9 cellular contexts compared by ENCODE assay signal in the genomic region with DNA sequence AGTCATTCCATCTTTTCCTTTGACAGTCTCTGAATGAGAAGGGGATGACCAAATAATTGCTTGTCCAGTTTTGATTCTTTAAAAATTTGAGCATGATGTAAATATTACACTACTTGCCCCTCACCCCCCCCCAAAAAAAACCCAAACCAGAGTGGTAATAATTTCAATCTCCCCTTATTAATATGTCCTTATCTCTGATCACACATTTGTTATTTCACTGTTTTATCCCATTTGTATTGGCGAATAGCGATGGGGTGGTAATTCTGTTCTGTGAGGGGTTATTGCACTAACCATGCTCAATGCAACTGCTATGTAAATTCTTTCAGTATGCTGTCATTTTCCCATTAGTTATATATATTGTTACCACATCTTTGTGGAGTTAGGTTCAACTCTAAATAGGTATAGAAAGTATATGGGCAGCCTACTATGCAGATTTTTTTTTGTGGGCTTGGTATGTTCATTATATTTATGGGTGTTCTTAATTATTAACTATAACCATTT. TPM values are rescaled to one million over a fixed set of nuclear protein-coding genes. Genes with fewer than 3 reads are reported as not detected.
A peak's percentile ranks its signal among the peaks of the same experiment; 100 is the strongest.
DNase-seq lines count a peak whose midpoint lies in the region; ATAC-seq, FAIRE-seq and TF ChIP-seq lines count a peak whose summit lies in the region.
"Had no signal": no experiment of that assay in that cellular context is flagged by ENCODE, and none has a peak within 500 bp of the region (broad histone marks: within the 10 kb centered on the region; RNA-seq: fewer than 3 reads in every experiment).

No MANE protein-coding gene starts in this region.

- POLR2A ChIA-PET in activated CD4-positive, alpha-beta T cell treated with anti-CD3 and anti-CD28 coated beads, Interleukin-2, amount 10 ng/mL, durations not matched to agents 7 days and 5 days (lab: Charles Lee) = interaction anchor here (0.7 kb wide), 1 partner anchor 365 kb away, joined by 4 read pairs; no protein-coding TSS in a partner anchor

- ATAC-seq in activated naive CD8-positive, alpha-beta T cell treated with anti-CD3 and anti-CD28 coated beads, Interleukin-2, amount 50 U/mL, for 24 hours = no peak
- ATAC-seq in HG02885 (IDR thresholded peaks at IDR 0.05; ENCODE audit: poor library complexity, unreplicated experiment) = no peak
- no peak for ATAC-seq in GM19351 (IDR thresholded peaks at IDR 0.05; ENCODE audit: unreplicated experiment)

- 10 to 18% methylated on average over 2 of the region's 2 CpGs for WGBS in testis, 2 donors

- H3K36me3 ChIP-seq in keratinocyte (ENCODE audit: control insufficient read depth in 2 of 2, extremely low read depth in 1 of 2, insufficient read depth in 2 of 2, low read length in 2 of 2) (peaks cover 0 to 1% of the 10 kb centered on the region in 2 experiments), testis (ENCODE audit: low read depth, missing control alignments) (no peaks in the 10 kb centered on the region)

- H3K9me3 Mint-ChIP-seq in activated CD4-positive, alpha-beta T cell treated with anti-CD3 and anti-CD28 coated beads, Interleukin-2, amount 10 ng/mL, durations not matched to agents 7 days and 5 days = no peaks in the 10 kb centered on the region
- no peaks in the 10 kb centered on the region for H3K9me3 Mint-ChIP-seq in activated naive CD8-positive, alpha-beta T cell treated with anti-CD3 and anti-CD28 coated beads, Interleukin-2, amount 50 U/mL, for 24 hours

- peak overlapping the region; percentile 87 for H3K4me3 Mint-ChIP-seq in activated CD4-positive, alpha-beta T cell treated with anti-CD3 and anti-CD28 coated beads, Interleukin-2, amount 10 ng/mL, durations not matched to agents 7 days and 5 days
- peak overlapping the region; percentile 85 for H3K4me3 Mint-ChIP-seq in activated naive CD8-positive, alpha-beta T cell treated with anti-CD3 and anti-CD28 coated beads, Interleukin-2, amount 50 U/mL, for 24 hours

- no peak for TF ChIP-seq POLR2A in testis (IDR thresholded peaks at IDR 0.05)

- H3K4me1 ChIP-seq in keratinocyte (ENCODE audit: control insufficient read depth, extremely low read depth, insufficient read depth, low read length) (peaks cover 15% of the 10 kb centered on the region), testis (peaks cover 25% of the 10 kb centered on the region)

- DNase-seq in activated CD4-positive, alpha-beta T cell treated with anti-CD3 and anti-CD28 coated beads, Interleukin-2, amount 10 ng/mL, durations not matched to agents 7 days and 5 days = no peak
- DNase-seq in activated CD4-positive, alpha-beta T cell treated with anti-CD3 and anti-CD28 coated beads for 4 hours = no peak
- no peak for DNase-seq in activated naive CD8-positive, alpha-beta T cell treated with anti-CD3 and anti-CD28 coated beads, Interleukin-2, amount 50 U/mL, for 24 hours
- no peak for DNase-seq in keratinocyte (ENCODE audit: low read depth, low spot score)
- DNase-seq in testis = no peak
- DNase-seq in NCI-H187 treated with DMSO at 0.1 percent for 48 hours (lab: John Stamatoyannopoulos, UW) = no peak
- DNase-seq: NCI-H1694 treated with DMSO at 0.1 percent for 48 hours had no signal

- H3K9me1 ChIP-seq in keratinocyte (ENCODE audit: control insufficient read depth, extremely low read depth, insufficient read depth, low read length) = no peaks in the 10 kb centered on the region

- peak overlapping the region; percentile 9 for H3K27ac Mint-ChIP-seq in activated CD4-positive, alpha-beta T cell treated with anti-CD3 and anti-CD28 coated beads, Interleukin-2, amount 10 ng/mL, durations not matched to agents 7 days and 5 days
- peak overlapping the region; percentile 85 for H3K27ac Mint-ChIP-seq in activated naive CD8-positive, alpha-beta T cell treated with anti-CD3 and anti-CD28 coated beads, Interleukin-2, amount 50 U/mL, for 24 hours

- H3K4me3 ChIP-seq in keratinocyte (ENCODE audit: control insufficient read depth in 2 of 3, extremely low read depth in 1 of 3, insufficient read depth in 2 of 3, low read depth in 1 of 3, low read length in 3 of 3) = peak overlapping the region; percentile 80 to 94 (median 87)
- peak overlapping the region; percentile 91 to 98 for H3K4me3 ChIP-seq in testis

- no peaks in the 10 kb centered on the region for H3K27me3 ChIP-seq in keratinocyte (ENCODE audit: control insufficient read depth, extremely low read depth, insufficient read depth, low read length)
- H3K27me3 ChIP-seq in testis = no peaks in the 10 kb centered on the region

- H3K4me2 ChIP-seq in keratinocyte (ENCODE audit: control insufficient read depth, extremely low read depth, insufficient read depth, low read depth, low read length) = peak overlapping the region; percentile 95

- H4K20me1 ChIP-seq in keratinocyte (ENCODE audit: control insufficient read depth, extremely low read depth, insufficient read depth, low read length) = peaks cover 2% of the 10 kb centered on the region

- H3K4me1 Mint-ChIP-seq in activated CD4-positive, alpha-beta T cell treated with anti-CD3 and anti-CD28 coated beads, Interleukin-2, amount 10 ng/mL, durations not matched to agents 7 days and 5 days = peaks cover 17% of the 10 kb centered on the region
- H3K4me1 Mint-ChIP-seq in activated naive CD8-positive, alpha-beta T cell treated with anti-CD3 and anti-CD28 coated beads, Interleukin-2, amount 50 U/mL, for 24 hours = peaks cover 19% of the 10 kb centered on the region

- intact Hi-C loops in testis (cut with DNase I; ENCODE audit: low total_unique reads) = no loop called here

- dilution Hi-C loops in keratinocyte (cut with MboI; ENCODE audit: extremely low pct_ligation_motif_present, low sequenced_read_pairs) = no loop called here

- peak overlapping the region; percentile 88 for H3K9ac ChIP-seq in keratinocyte (ENCODE audit: control insufficient read depth, extremely low read depth, insufficient read depth, low read length)

- H3K79me2 ChIP-seq in keratinocyte (ENCODE audit: control insufficient read depth, insufficient read depth, low read length) = peaks cover 54% of the 10 kb centered on the region

- H3K27me3 Mint-ChIP-seq in activated CD4-positive, alpha-beta T cell treated with anti-CD3 and anti-CD28 coated beads, Interleukin-2, amount 10 ng/mL, durations not matched to agents 7 days and 5 days = peaks cover 38% of the 10 kb centered on the region
- peaks cover 15% of the 10 kb centered on the region for H3K27me3 Mint-ChIP-seq in activated naive CD8-positive, alpha-beta T cell treated with anti-CD3 and anti-CD28 coated beads, Interleukin-2, amount 50 U/mL, for 24 hours

- peaks cover 2% of the 10 kb centered on the region for H3K36me3 Mint-ChIP-seq in activated CD4-positive, alpha-beta T cell treated with anti-CD3 and anti-CD28 coated beads, Interleukin-2, amount 10 ng/mL, durations not matched to agents 7 days and 5 days (ENCODE audit: low read depth)
- H3K36me3 Mint-ChIP-seq in activated naive CD8-positive, alpha-beta T cell treated with anti-CD3 and anti-CD28 coated beads, Interleukin-2, amount 50 U/mL, for 24 hours (ENCODE audit: low read depth) = peaks cover 3% of the 10 kb centered on the region

- CTCF ChIA-PET in activated CD4-positive, alpha-beta T cell treated with anti-CD3 and anti-CD28 coated beads, Interleukin-2, amount 10 ng/mL, durations not matched to agents 7 days and 5 days (lab: Charles Lee) = no interaction called here

- FAIRE-seq in keratinocyte (lab: Jason Lieb, UNC) = no peak

- no peaks in the 10 kb centered on the region for H3K9me3 ChIP-seq in keratinocyte (ENCODE audit: control insufficient read depth, low read depth, low read length)
- no peaks in the 10 kb centered on the region for H3K9me3 ChIP-seq in testis

- no peak for TF ChIP-seq CTCF in keratinocyte (optimal IDR thresholded peaks at IDR 0.05 in 1 of 3, IDR thresholded peaks at IDR 0.05 in 1 of 3, conservative IDR thresholded peaks at IDR 0.05 in 1 of 3; ENCODE audit: extremely low read depth in 1 of 3, insufficient read depth in 2 of 3, low read length in 3 of 3)
- no peak for TF ChIP-seq CTCF in testis (IDR thresholded peaks at IDR 0.05)

- H3K27ac ChIP-seq in keratinocyte (ENCODE audit: control insufficient read depth, insufficient read depth, low read length) (peak overlapping the region; percentile 76), testis (peak overlapping the region; percentile 94 to 99)

- peak overlapping the region; percentile 56 for H2AFZ ChIP-seq in keratinocyte (ENCODE audit: control insufficient read depth, low read length)

RNA-seq across cellular contexts. Expression of gene RIMKLB, which starts 1.1 kb away (rescaled TPM):
- 1 to 10 TPM; 4.7 TPM for total RNA-seq in activated CD4-positive, alpha-beta T cell treated with anti-CD3 and anti-CD28 coated beads, Interleukin-2, amount 10 ng/mL, durations not matched to agents 7 days and 5 days
- 25.4 to 51.1 TPM (median 31.6 TPM) in 3 replicates for polyA plus RNA-seq in keratinocyte
- polyA plus RNA-seq in keratinocyte (2011; ENCODE audit: low read depth) = 45.1 TPM
- 14.5 and 19.7 TPM in 2 replicates for polyA plus RNA-seq in keratinocyte (2011; cell fraction: cytosol; rRNA removed)
- 82.2 and 118 TPM in 2 replicates for polyA plus RNA-seq in keratinocyte (2011; cell fraction: nucleus; rRNA removed)
- polyA plus RNA-seq in keratinocyte (2012; ENCODE audit: low replicate concordance) = 28.7 and 46.4 TPM in 2 replicates
- polyA minus RNA-seq in keratinocyte = 13.8 to 72.8 TPM (median 32.7 TPM) in 3 replicates
- 17.1 TPM for polyA minus RNA-seq in keratinocyte (2011; cell fraction: cytosol; rRNA and poly(A)+ RNA removed)
- 45.5 and 93.3 TPM in 2 replicates for polyA minus RNA-seq in keratinocyte (2011; cell fraction: nucleus; rRNA and poly(A)+ RNA removed)
- 100 to 1,000 TPM; 123 to 141 TPM for total RNA-seq in testis
- 101 TPM for polyA plus RNA-seq in testis (ENCODE audit: insufficient read depth, low read depth, low replicate concordance)

RNA-seq across cellular contexts. Expression of gene MFAP5, which starts 36.3 kb away (rescaled TPM):
- not detected for total RNA-seq in activated CD4-positive, alpha-beta T cell treated with anti-CD3 and anti-CD28 coated beads, Interleukin-2, amount 10 ng/mL, durations not matched to agents 7 days and 5 days
- polyA plus RNA-seq in keratinocyte = 295 to 394 TPM (median 317 TPM) in 3 replicates
- polyA plus RNA-seq in keratinocyte (2011; ENCODE audit: low read depth) = 33.5 TPM
- polyA plus RNA-seq in keratinocyte (2011; cell fraction: cytosol; rRNA removed) = 174 and 334 TPM in 2 replicates
- polyA plus RNA-seq in keratinocyte (2011; cell fraction: nucleus; rRNA removed) = 541 and 570 TPM in 2 replicates
- polyA plus RNA-seq in keratinocyte (2012; ENCODE audit: low replicate concordance) = 84.4 and 142 TPM in 2 replicates
- 158 to 254 TPM (median 197 TPM) in 3 replicates for polyA minus RNA-seq in keratinocyte
- polyA minus RNA-seq in keratinocyte (2011; cell fraction: cytosol; rRNA and poly(A)+ RNA removed) = 115 TPM
- polyA minus RNA-seq in keratinocyte (2011; cell fraction: nucleus; rRNA and poly(A)+ RNA removed) = 126 and 277 TPM in 2 replicates
- total RNA-seq in testis = 1 to 10 TPM; 3.8 to 5.9 TPM
- polyA plus RNA-seq in testis (ENCODE audit: insufficient read depth, low read depth, low replicate concordance) = 41.1 TPM

Comparison
In these comparisons a context has a peak if more than half of its experiments do, and no peak if none do; other contexts are left out.
1. RNA of gene RIMKLB, which starts 1.1 kb away (total RNA-seq): 123 to 141 TPM in testis; 4.7 TPM in activated CD4-positive, alpha-beta T cell treated with anti-CD3 and anti-CD28 coated beads, Interleukin-2, amount 10 ng/mL, durations not matched to agents 7 days and 5 days; every median in the first group is over 10 times any median in the second.
2. RNA of gene MFAP5, which starts 36.3 kb away (total RNA-seq): 3.8 to 5.9 TPM in testis; not detected in activated CD4-positive, alpha-beta T cell treated with anti-CD3 and anti-CD28 coated beads, Interleukin-2, amount 10 ng/mL, durations not matched to agents 7 days and 5 days; every median in the first group is over 4 times any median in the second.